In the genomic region with DNA sequence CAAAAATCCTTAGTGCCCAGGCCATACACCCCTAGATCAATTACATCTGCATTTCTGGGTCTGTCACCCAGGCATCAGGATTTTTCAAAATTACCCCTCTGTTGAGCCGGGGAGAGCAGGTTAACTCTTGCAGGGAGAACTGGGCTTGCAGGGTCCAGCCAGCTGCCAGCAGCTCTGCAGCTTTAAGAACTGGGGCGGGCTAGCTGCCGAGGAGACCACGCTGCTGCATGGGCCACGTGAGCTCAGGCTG, we compare ENCODE assay signal across 8 cellular contexts. TPM values are rescaled to one million over a fixed set of nuclear protein-coding genes. Genes with fewer than 3 reads are reported as not detected.
DNase-seq lines count a peak whose midpoint lies in the region; ATAC-seq and TF ChIP-seq lines count a peak whose summit lies in the region.

A gene with protein sequence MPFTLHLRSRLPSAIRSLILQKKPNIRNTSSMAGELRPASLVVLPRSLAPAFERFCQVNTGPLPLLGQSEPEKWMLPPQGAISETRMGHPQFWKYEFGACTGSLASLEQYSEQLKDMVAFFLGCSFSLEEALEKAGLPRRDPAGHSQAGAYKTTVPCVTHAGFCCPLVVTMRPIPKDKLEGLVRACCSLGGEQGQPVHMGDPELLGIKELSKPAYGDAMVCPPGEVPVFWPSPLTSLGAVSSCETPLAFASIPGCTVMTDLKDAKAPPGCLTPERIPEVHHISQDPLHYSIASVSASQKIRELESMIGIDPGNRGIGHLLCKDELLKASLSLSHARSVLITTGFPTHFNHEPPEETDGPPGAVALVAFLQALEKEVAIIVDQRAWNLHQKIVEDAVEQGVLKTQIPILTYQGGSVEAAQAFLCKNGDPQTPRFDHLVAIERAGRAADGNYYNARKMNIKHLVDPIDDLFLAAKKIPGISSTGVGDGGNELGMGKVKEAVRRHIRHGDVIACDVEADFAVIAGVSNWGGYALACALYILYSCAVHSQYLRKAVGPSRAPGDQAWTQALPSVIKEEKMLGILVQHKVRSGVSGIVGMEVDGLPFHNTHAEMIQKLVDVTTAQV (plus strand): TSS at position 245 of the 250 bp plus-strand sequence. CDS start 46,222 bp downstream, outside the sequence.

- H3K27ac Mint-ChIP-seq in CD8-positive, alpha-beta T cell, result peak within 1 kb of the TSS; percentile 95
- H3K27ac Mint-ChIP-seq in T-helper 1 cell treated with Interleukin-12 subunit alpha and Interleukin-12 subunit beta and Interleukin-4 antibody, amounts not matched to agents 30 μg/mL and 1 μg/mL, for 36 hours, result peak within 1 kb of the TSS; percentile 97

- CTCF ChIA-PET in CD8-positive, alpha-beta T cell (lab: Charles Lee), result interaction anchor here (2.0 to 2.7 kb wide), 4 partner anchors 49 to 212 kb away, joined by 7 to 16 read pairs (median 10); a partner anchor contains a TSS

- H3K9ac ChIP-seq in mucosa of stomach (ENCODE audit: low read length), result peak within 1 kb of the TSS; percentile 98

- no peaks in the 10 kb centered on the region for H3K36me3 ChIP-seq in CD8-positive, alpha-beta T cell (ENCODE audit: insufficient read depth, low read length)
- H3K36me3 ChIP-seq in mucosa of stomach (ENCODE audit: control insufficient read depth, insufficient read depth, low read length) (no peaks in the 10 kb centered on the region), tibial artery (no peaks in the 10 kb centered on the region)

- no peaks in the 10 kb centered on the region for H3K27me3 Mint-ChIP-seq in CD8-positive, alpha-beta T cell (ENCODE audit: low read depth)
- H3K27me3 Mint-ChIP-seq in T-helper 1 cell treated with Interleukin-12 subunit alpha and Interleukin-12 subunit beta and Interleukin-4 antibody, amounts not matched to agents 30 μg/mL and 1 μg/mL, for 36 hours (ENCODE audit: low read depth), result no peaks in the 10 kb centered on the region

- H3K4me3 ChIP-seq in CD8-positive, alpha-beta T cell (ENCODE audit: low read depth, low read length), result peak within 1 kb of the TSS; percentile 93
- peak within 1 kb of the TSS; percentile 91 for H3K4me3 ChIP-seq in mucosa of stomach (ENCODE audit: low read length)
- H3K4me3 ChIP-seq in tibial artery, result peak within 1 kb of the TSS; percentile 60 to 68

- H3K9me3 Mint-ChIP-seq in CD8-positive, alpha-beta T cell, result no peaks in the 10 kb centered on the region
- no peaks in the 10 kb centered on the region for H3K9me3 Mint-ChIP-seq in T-helper 1 cell treated with Interleukin-12 subunit alpha and Interleukin-12 subunit beta and Interleukin-4 antibody, amounts not matched to agents 30 μg/mL and 1 μg/mL, for 36 hours

- H3K36me3 Mint-ChIP-seq in CD8-positive, alpha-beta T cell, result peaks cover 29% of the 10 kb centered on the region
- H3K36me3 Mint-ChIP-seq in T-helper 1 cell treated with Interleukin-12 subunit alpha and Interleukin-12 subunit beta and Interleukin-4 antibody, amounts not matched to agents 30 μg/mL and 1 μg/mL, for 36 hours (ENCODE audit: low read depth), result peaks cover 30% of the 10 kb centered on the region

- peak within 1 kb of the TSS; percentile 90 for H3K4me3 Mint-ChIP-seq in CD8-positive, alpha-beta T cell
- H3K4me3 Mint-ChIP-seq in T-helper 1 cell treated with Interleukin-12 subunit alpha and Interleukin-12 subunit beta and Interleukin-4 antibody, amounts not matched to agents 30 μg/mL and 1 μg/mL, for 36 hours, result peak within 1 kb of the TSS; percentile 95

- H3K27me3 ChIP-seq in CD8-positive, alpha-beta T cell (ENCODE audit: insufficient read depth, low read length), result no peaks in the 10 kb centered on the region
- H3K27me3 ChIP-seq in mucosa of stomach (ENCODE audit: control insufficient read depth, insufficient read depth, low read length) (no peaks in the 10 kb centered on the region), tibial artery (no peaks in the 10 kb centered on the region)

- peak in 2 of 7 experiments; percentile 53 to 63 for DNase-seq in CD8-positive, alpha-beta T cell
- DNase-seq in epithelial cell of prostate (ENCODE audit: low read depth, low spot score), result no peak
- DNase-seq in tibial artery, result peak in 1 of 2 donors; percentile 80
- no peak for DNase-seq in hippocampal formation (lab: John Stamatoyannopoulos, UW)

- H3K4me1 Mint-ChIP-seq in CD8-positive, alpha-beta T cell (ENCODE audit: low read depth), result peaks cover 68% of the 10 kb centered on the region
- peaks cover 64% of the 10 kb centered on the region for H3K4me1 Mint-ChIP-seq in T-helper 1 cell treated with Interleukin-12 subunit alpha and Interleukin-12 subunit beta and Interleukin-4 antibody, amounts not matched to agents 30 μg/mL and 1 μg/mL, for 36 hours (ENCODE audit: low read depth)

- no peak for TF ChIP-seq CTCF in CD8-positive, alpha-beta T cell (IDR thresholded peaks at IDR 0.05)
- no peak for TF ChIP-seq CTCF in tibial artery (IDR thresholded peaks at IDR 0.05)

- ATAC-seq in CD8-positive, alpha-beta T cell, result no peak
- peak; percentile 70 for ATAC-seq in GM19372 (IDR thresholded peaks at IDR 0.05; ENCODE audit: low read depth, unreplicated experiment)
- ATAC-seq in HG03558 (IDR thresholded peaks at IDR 0.05; ENCODE audit: extremely low read depth, unreplicated experiment), result peak; percentile 42

- intact Hi-C loops in CD8-positive, alpha-beta T cell (cut with DNase I, micrococcal nuclease), result loop anchor here (1.0 to 2.0 kb wide), 4 partner anchors 35 to 355 kb away; a partner anchor contains a TSS
- intact Hi-C loops in tibial artery (cut with DNase I; ENCODE audit: low total_unique reads), result loop anchor here (2.0 kb wide), 1 partner anchor 55 kb away; no protein-coding TSS in a partner anchor

- H3K27ac ChIP-seq in CD8-positive, alpha-beta T cell (ENCODE audit: low read depth, low read length), result peak within 1 kb of the TSS; percentile 84
- H3K27ac ChIP-seq in epithelial cell of prostate (peak within 1 kb of the TSS; percentile 99), tibial artery (peak within 1 kb of the TSS; percentile 76 to 82)

- POLR2A ChIA-PET in CD8-positive, alpha-beta T cell (lab: Charles Lee), result interaction anchor here (0.9 to 3.7 kb wide), 8 partner anchors 12 to 212 kb away, joined by 3 to 70 read pairs (median 4); a partner anchor contains a TSS

- H3K9me3 ChIP-seq in CD8-positive, alpha-beta T cell (ENCODE audit: low read length), result no peaks in the 10 kb centered on the region
- H3K9me3 ChIP-seq in mucosa of stomach (ENCODE audit: control insufficient read depth, low read length) (no peaks in the 10 kb centered on the region), tibial artery (no peaks in the 10 kb centered on the region)

- peaks cover 62% of the 10 kb centered on the region for H3K4me1 ChIP-seq in CD8-positive, alpha-beta T cell (ENCODE audit: insufficient read depth, low read length)
- peaks cover 67% of the 10 kb centered on the region for H3K4me1 ChIP-seq in mucosa of stomach (ENCODE audit: control insufficient read depth, insufficient read depth, low read length)
- peaks cover 0 to 49% (median 31%) of the 10 kb centered on the region in 4 donors for H3K4me1 ChIP-seq in tibial artery

RNA-seq across cellular contexts. Expression of the gene that starts here (rescaled TPM):
- total RNA-seq in CD8-positive, alpha-beta T cell, result 10 to 100 TPM; 31.2 to 33.6 TPM
